8 cellular contexts compared by ENCODE assay signal in genomic region chr14:91398707-91399106, GRCh38. TPM values are rescaled to one million over a fixed set of nuclear protein-coding genes. Genes with fewer than 3 reads are reported as not detected.
A peak's percentile ranks its signal among the peaks of the same experiment; 100 is the strongest.
DNase-seq lines count a peak whose midpoint lies in the region; TF ChIP-seq lines count a peak whose summit lies in the region.

No MANE protein-coding gene starts in this region.

- H2AFZ ChIP-seq in KMS-11 (ENCODE audit: low read depth) = no peak overlapping the region

- H3K4me1 ChIP-seq in KMS-11 (ENCODE audit: low read depth, poor library complexity, severe bottlenecking) = peaks cover 55% of the 10 kb centered on the region
- H3K4me1 ChIP-seq in ovary (ENCODE audit: insufficient read depth) = peaks cover 4% of the 10 kb centered on the region

- no peak for TF ChIP-seq EP300 in ovary (IDR thresholded peaks at IDR 0.05)

- H3K4me3 ChIP-seq in KMS-11 (IDR thresholded peaks at IDR 0.05; ENCODE audit: insufficient read depth, low read depth, low read length) (no peak overlapping the region), ovary (no peak overlapping the region)

- intact Hi-C loops in activated T-helper 1 cell treated with anti-CD3 and anti-CD28 coated beads, Interleukin-12 subunit alpha, Interleukin-12 subunit beta, Interleukin-2, Interleukin-4 antibody, amounts not matched to agents 30 ng/mL and 10 ng/mL and 1 ng/mL, durations not matched to agents 14 hours and 24 hours and 36 hours (cut with micrococcal nuclease) = no loop called here
- intact Hi-C loops in ovary (cut with DNase I) = no loop called here

- H3K4me2 ChIP-seq in KMS-11 = peak overlapping the region; percentile 85; the same call in 1 of the 2 replicates

- H3K27me3 Mint-ChIP-seq in activated T-helper 1 cell treated with anti-CD3 and anti-CD28 coated beads, Interleukin-12 subunit alpha, Interleukin-12 subunit beta, Interleukin-2, Interleukin-4 antibody, amounts not matched to agents 30 ng/mL and 10 ng/mL and 1 ng/mL, durations not matched to agents 14 hours and 24 hours and 36 hours (ENCODE audit: insufficient read depth) = no peaks in the 10 kb centered on the region
- no peaks in the 10 kb centered on the region for H3K27me3 Mint-ChIP-seq in neural crest cell (ENCODE audit: low read depth)

- TF ChIP-seq POLR2A in ovary (IDR thresholded peaks at IDR 0.05) = no peak

- peaks cover 85% of the 10 kb centered on the region for H3K4me1 Mint-ChIP-seq in activated T-helper 1 cell treated with anti-CD3 and anti-CD28 coated beads, Interleukin-12 subunit alpha, Interleukin-12 subunit beta, Interleukin-2, Interleukin-4 antibody, amounts not matched to agents 30 ng/mL and 10 ng/mL and 1 ng/mL, durations not matched to agents 14 hours and 24 hours and 36 hours (ENCODE audit: low read depth)
- H3K4me1 Mint-ChIP-seq in neural crest cell = peaks cover 53% of the 10 kb centered on the region

- H3K4me3 Mint-ChIP-seq in activated T-helper 1 cell treated with anti-CD3 and anti-CD28 coated beads, Interleukin-12 subunit alpha, Interleukin-12 subunit beta, Interleukin-2, Interleukin-4 antibody, amounts not matched to agents 30 ng/mL and 10 ng/mL and 1 ng/mL, durations not matched to agents 14 hours and 24 hours and 36 hours = peak overlapping the region; percentile 97
- no peak overlapping the region for H3K4me3 Mint-ChIP-seq in neural crest cell

- H3K79me2 ChIP-seq in KMS-11 (ENCODE audit: insufficient read depth, low read depth) = peaks cover 93% of the 10 kb centered on the region

- TF ChIP-seq CTCF in KMS-11 (conservative IDR thresholded peaks at IDR 0.05; ENCODE audit: low read depth, low read length) = no peak
- TF ChIP-seq CTCF in neural crest cell (conservative IDR thresholded peaks at IDR 0.05) = no peak
- TF ChIP-seq CTCF in ovary (IDR thresholded peaks at IDR 0.05) = no peak

- no peaks in the 10 kb centered on the region for H3K36me3 ChIP-seq in KMS-11 (ENCODE audit: insufficient read depth)
- no peaks in the 10 kb centered on the region for H3K36me3 ChIP-seq in ovary

- DNase-seq in COLO668 (lab: John Stamatoyannopoulos, UW; ENCODE audit: unreplicated experiment) (peak; percentile 54), neural crest cell (ENCODE audit: low read depth, low spot score) (no peak), NCI-H446 treated with DMSO at 0.1 percent for 48 hours (lab: John Stamatoyannopoulos, UW) (no peak), UCSD-AML1 (lab: John Stamatoyannopoulos, UW; ENCODE audit: unreplicated experiment) (no peak), NCI-H1694 (lab: John Stamatoyannopoulos, UW) (no peak), ovary (no peak)
- DNase-seq in activated T-helper 1 cell treated with anti-CD3 and anti-CD28 coated beads, Interleukin-12 subunit alpha, Interleukin-12 subunit beta, Interleukin-2, Interleukin-4 antibody, amounts not matched to agents 30 ng/mL and 10 ng/mL and 1 ng/mL, durations not matched to agents 14 hours and 24 hours and 36 hours (ENCODE audit: low spot score) = no peak

- no peak overlapping the region for H3K9ac ChIP-seq in KMS-11

- H3K27me3 ChIP-seq in KMS-11 (ENCODE audit: insufficient read depth, low read depth) (no peaks in the 10 kb centered on the region), ovary (no peaks in the 10 kb centered on the region)

- no peaks in the 10 kb centered on the region for H3K9me3 ChIP-seq in ovary

- no peaks in the 10 kb centered on the region for H3K9me3 Mint-ChIP-seq in activated T-helper 1 cell treated with anti-CD3 and anti-CD28 coated beads, Interleukin-12 subunit alpha, Interleukin-12 subunit beta, Interleukin-2, Interleukin-4 antibody, amounts not matched to agents 30 ng/mL and 10 ng/mL and 1 ng/mL, durations not matched to agents 14 hours and 24 hours and 36 hours
- H3K9me3 Mint-ChIP-seq in neural crest cell = no peaks in the 10 kb centered on the region

- 84 to 94% (median 91%) methylated on average over 6 of the region's 6 CpGs for WGBS in ovary, 3 donors

- H4K20me1 ChIP-seq in KMS-11 (ENCODE audit: insufficient read depth) = peaks cover 8% of the 10 kb centered on the region; the same call in 1 of the 2 replicates

- peak overlapping the region; percentile 96 for H3K27ac Mint-ChIP-seq in activated T-helper 1 cell treated with anti-CD3 and anti-CD28 coated beads, Interleukin-12 subunit alpha, Interleukin-12 subunit beta, Interleukin-2, Interleukin-4 antibody, amounts not matched to agents 30 ng/mL and 10 ng/mL and 1 ng/mL, durations not matched to agents 14 hours and 24 hours and 36 hours
- peak overlapping the region; percentile 96 for H3K27ac Mint-ChIP-seq in neural crest cell (ENCODE audit: unreplicated experiment)

- peaks cover 19% of the 10 kb centered on the region for H3K36me3 Mint-ChIP-seq in activated T-helper 1 cell treated with anti-CD3 and anti-CD28 coated beads, Interleukin-12 subunit alpha, Interleukin-12 subunit beta, Interleukin-2, Interleukin-4 antibody, amounts not matched to agents 30 ng/mL and 10 ng/mL and 1 ng/mL, durations not matched to agents 14 hours and 24 hours and 36 hours (ENCODE audit: low read depth)
- H3K36me3 Mint-ChIP-seq in neural crest cell (ENCODE audit: low read depth) = no peaks in the 10 kb centered on the region

- H3K27ac ChIP-seq in KMS-11 (peak overlapping the region; percentile 61; the same call in 1 of the 2 replicates), ovary (no peak overlapping the region)

RNA-seq across cellular contexts. Expression of gene CCDC88C, which starts 18.9 kb away (rescaled TPM):
- 85.9 and 91.7 TPM in 2 replicates for total RNA-seq in activated T-helper 1 cell treated with anti-CD3 and anti-CD28 coated beads, Interleukin-12 subunit alpha, Interleukin-12 subunit beta, Interleukin-2, Interleukin-4 antibody, amounts not matched to agents 30 ng/mL and 10 ng/mL and 1 ng/mL, durations not matched to agents 14 hours and 24 hours and 36 hours
- total RNA-seq in neural crest cell (44.6 and 44.7 TPM in 2 replicates), ovary (10 to 100 TPM in 1 of 7 donors, 1 to 10 TPM in 6; 2.0 to 17.7 (median 5.1) TPM)
- polyA plus RNA-seq in ovary = 1 to 10 TPM; 2.3 to 3.1 TPM
